Comparison of ENCODE assay signal across 8 cellular contexts in genomic region chr18:42114310-42114943, GRCh38.
A peak's percentile ranks its signal among the peaks of the same experiment; 100 is the strongest.
DNase-seq lines count a peak whose midpoint lies in the region; ATAC-seq and TF ChIP-seq lines count a peak whose summit lies in the region.

No MANE protein-coding gene starts in this region.

- intact Hi-C loops in activated CD4-positive, alpha-beta T cell treated with anti-CD3 and anti-CD28 coated beads, Interleukin-2, amount 10 ng/mL, durations not matched to agents 24 days and 14 days (cut with micrococcal nuclease) = loop anchor here (1.0 to 5.0 kb wide), 5 partner anchors 62 to 1473 kb away; no protein-coding TSS in a partner anchor
- intact Hi-C loops in lower lobe of right lung (cut with DNase I) = no loop called here

- H3K9me3 Mint-ChIP-seq in activated CD4-positive, alpha-beta T cell treated with anti-CD3 and anti-CD28 coated beads, Interleukin-2, amount 10 ng/mL, durations not matched to agents 24 days and 14 days = no peaks in the 10 kb centered on the region

- H3K36me3 Mint-ChIP-seq in activated CD4-positive, alpha-beta T cell treated with anti-CD3 and anti-CD28 coated beads, Interleukin-2, amount 10 ng/mL, durations not matched to agents 24 days and 14 days (ENCODE audit: low read depth) = peaks cover 3% of the 10 kb centered on the region

- no peak overlapping the region for H3K27ac Mint-ChIP-seq in activated CD4-positive, alpha-beta T cell treated with anti-CD3 and anti-CD28 coated beads, Interleukin-2, amount 10 ng/mL, durations not matched to agents 24 days and 14 days

- no peaks in the 10 kb centered on the region for H3K27me3 ChIP-seq in lower lobe of right lung (ENCODE audit: low read depth)

- H3K27ac ChIP-seq in lower lobe of right lung = peak overlapping the region; percentile 38

- no peak overlapping the region for H3K4me3 Mint-ChIP-seq in activated CD4-positive, alpha-beta T cell treated with anti-CD3 and anti-CD28 coated beads, Interleukin-2, amount 10 ng/mL, durations not matched to agents 24 days and 14 days

- TF ChIP-seq CTCF in lower lobe of right lung (IDR thresholded peaks at IDR 0.05) = peak; percentile 84

- peaks cover 10% of the 10 kb centered on the region for H3K4me1 Mint-ChIP-seq in activated CD4-positive, alpha-beta T cell treated with anti-CD3 and anti-CD28 coated beads, Interleukin-2, amount 10 ng/mL, durations not matched to agents 24 days and 14 days

- peaks cover 16% of the 10 kb centered on the region for H3K4me1 ChIP-seq in lower lobe of right lung

- no peaks in the 10 kb centered on the region for H3K36me3 ChIP-seq in lower lobe of right lung

- H3K9me3 ChIP-seq in lower lobe of right lung = no peaks in the 10 kb centered on the region

- peaks cover 13% of the 10 kb centered on the region for H3K27me3 Mint-ChIP-seq in activated CD4-positive, alpha-beta T cell treated with anti-CD3 and anti-CD28 coated beads, Interleukin-2, amount 10 ng/mL, durations not matched to agents 24 days and 14 days

- ATAC-seq in GM19438 (IDR thresholded peaks at IDR 0.05; ENCODE audit: low read depth, unreplicated experiment) (peak; percentile 95), HG03457 (IDR thresholded peaks at IDR 0.05; ENCODE audit: unreplicated experiment) (peak; percentile 88), lower lobe of right lung (peak; percentile 88 to 95)

- DNase-seq in COLO829 (ENCODE audit: low spot score) (peak; percentile 57), NCI-H460 (ENCODE audit: extremely low read depth, low read depth) (peak; percentile 63), dedifferentiated amniotic fluid mesenchymal stem cell (ENCODE audit: extremely low spot score) (peak; percentile 94), lower lobe of right lung (no peak)
- peak; percentile 89 for DNase-seq in activated CD4-positive, alpha-beta T cell treated with anti-CD3 and anti-CD28 coated beads, Interleukin-2, amount 10 ng/mL, durations not matched to agents 24 days and 14 days
- peak; percentile 8 to 19 for DNase-seq in stimulated activated CD8-positive, alpha-beta memory T cell treated with anti-CD3 and anti-CD28 coated beads, Interleukin-15, amount 100 ng/mL, for 48 hours (ENCODE audit: low read depth in 2 of 2)

- H3K4me3 ChIP-seq in lower lobe of right lung = no peak overlapping the region
